Comparison of ENCODE assay signal across 37 cellular contexts in genomic region chr2:129609224-129609623, GRCh38.
DNase-seq lines count a peak whose midpoint lies in the region; ATAC-seq, FAIRE-seq and TF ChIP-seq lines count a peak whose summit lies in the region.
"Had no signal": no experiment of that assay in that cellular context is flagged by ENCODE, and none has a peak within 500 bp of the region (broad histone marks: within the 10 kb centered on the region; RNA-seq: fewer than 3 reads in every experiment).

No MANE protein-coding gene starts in this region.

- no peak overlapping the region for H4K8ac ChIP-seq in H1 (ENCODE audit: extremely low read depth, insufficient read depth, low read length)

- H3K27ac ChIP-seq in HEK293 (ENCODE audit: extremely low read depth, low read depth, low read length), result no peak overlapping the region
- no peak overlapping the region for H3K27ac ChIP-seq in K562 (ENCODE audit: extremely low read depth, low read depth, low read length)
- H3K27ac ChIP-seq in H1 (ENCODE audit: low read depth, low read length), result no peak overlapping the region
- H3K27ac ChIP-seq: 22Rv1; A549; BLaER1; BLaER1 treated with 17β-estradiol and CSF1 and Interleukin-3, amounts not matched to agents 10 nM and 100 nM; C4-2B had no signal

- H3K9me3 ChIP-seq in HEK293 (ENCODE audit: control insufficient read depth, insufficient read depth, low read depth, low read length), result no peaks in the 10 kb centered on the region
- no peaks in the 10 kb centered on the region for H3K9me3 ChIP-seq in K562 (replicated peaks; ENCODE audit: control insufficient read depth, insufficient read depth, low read depth, low read length)
- no peaks in the 10 kb centered on the region for H3K9me3 ChIP-seq in H1 (ENCODE audit: insufficient read depth in 2 of 2, low read depth in 1 of 2, low read length in 1 of 2)
- H3K9me3 ChIP-seq: A549, BE2C, Caco-2 had no signal

- TF ChIP-seq POLR2A in K562 (conservative IDR thresholded peaks at IDR 0.05), result no peak
- TF ChIP-seq POLR2A in H1 (IDR thresholded peaks at IDR 0.05; ENCODE audit: control extremely low read depth in 1 of 2, low read depth in 2 of 2, low read length in 2 of 2), result no peak

- CTCF ChIA-PET in HEK293 (lab: Yijun Ruan, JAX), result interaction anchor here (0.6 kb wide), 1 partner anchor 15 kb away, joined by 3 read pairs; no protein-coding TSS in a partner anchor
- CTCF ChIA-PET in K562 (lab: Yijun Ruan, JAX; ENCODE audit: low intra/inter-chr PET ratio), result no interaction called here
- CTCF ChIA-PET in H1 (lab: Charles Lee; ENCODE audit: partially characterized antibody), result interaction anchor here (0.6 to 1.3 kb wide), 3 partner anchors 21 to 99 kb away, joined by 3 to 4 read pairs (median 3); no protein-coding TSS in a partner anchor

- H2BK20ac ChIP-seq in H1 (ENCODE audit: low read length), result no peak overlapping the region

- H3K4me3 Mint-ChIP-seq in glutamatergic neuron (ENCODE audit: unreplicated experiment), result no peak overlapping the region
- H3K4me3 Mint-ChIP-seq: B cell; CD14-positive monocyte; CD4-positive, alpha-beta memory T cell; CD4-positive, alpha-beta T cell; CD4-positive, CD25-positive, alpha-beta regulatory T cell; CD8-positive, alpha-beta memory T cell; CD8-positive, alpha-beta T cell had no signal

- ATAC-seq in K562 (no peak), HG02840 (IDR thresholded peaks at IDR 0.05; ENCODE audit: low FRiP score, unreplicated experiment) (no peak), GM19395 (IDR thresholded peaks at IDR 0.05; ENCODE audit: unreplicated experiment) (no peak)
- ATAC-seq: A549; CD8-positive, alpha-beta T cell had no signal

- peaks cover 6% of the 10 kb centered on the region for H3K36me3 Mint-ChIP-seq in glutamatergic neuron (ENCODE audit: unreplicated experiment)
- H3K36me3 Mint-ChIP-seq: CD14-positive monocyte; CD4-positive, alpha-beta memory T cell; CD4-positive, CD25-positive, alpha-beta regulatory T cell; CD8-positive, alpha-beta memory T cell; CD8-positive, alpha-beta T cell had no signal

- H2AFZ ChIP-seq in K562 (ENCODE audit: low read depth, low read length), result no peak overlapping the region
- no peak overlapping the region for H2AFZ ChIP-seq in H1 (ENCODE audit: low read length)

- no peak overlapping the region for H4K5ac ChIP-seq in H1 (ENCODE audit: insufficient read length, low read depth, low read length)

- no peak overlapping the region for H2BK120ac ChIP-seq in H1 (replicated peaks; ENCODE audit: low read depth, low read length)

- H3K9me1 ChIP-seq in K562 (ENCODE audit: control insufficient read depth, insufficient read depth, low read length), result no peaks in the 10 kb centered on the region

- peaks cover 33% of the 10 kb centered on the region for H3K4me1 Mint-ChIP-seq in glutamatergic neuron (ENCODE audit: low read depth, unreplicated experiment)
- H3K4me1 Mint-ChIP-seq: B cell; CD14-positive monocyte; CD4-positive, alpha-beta memory T cell; CD4-positive, CD25-positive, alpha-beta regulatory T cell; CD8-positive, alpha-beta memory T cell had no signal

- H4K91ac ChIP-seq in H1 (replicated peaks; ENCODE audit: insufficient read length, low read length), result no peak overlapping the region

- H4K20me1 ChIP-seq in K562 (replicated peaks; ENCODE audit: control insufficient read depth, insufficient read depth, low read length) (no peaks in the 10 kb centered on the region), H1 (replicated peaks in 1 of 2; ENCODE audit: control insufficient read depth in 1 of 2, insufficient read depth in 2 of 2, low read length in 2 of 2) (no peaks in the 10 kb centered on the region)
- H4K20me1 ChIP-seq: BLaER1; BLaER1 treated with 17β-estradiol and CSF1 and Interleukin-3, amounts not matched to agents 10 nM and 100 nM had no signal

- H3K9ac ChIP-seq in K562 (ENCODE audit: insufficient read depth in 1 of 2, low read depth in 2 of 2, low read length in 2 of 2) (no peak overlapping the region), H1 (replicated peaks in 1 of 4; ENCODE audit: extremely low read depth in 1 of 4, low read depth in 3 of 4, low read length in 3 of 4) (no peak overlapping the region)
- H3K9ac ChIP-seq: BLaER1; BLaER1 treated with 17β-estradiol and CSF1 and Interleukin-3, amounts not matched to agents 10 nM and 100 nM had no signal

- no TSS peak for BruUV-seq in K562 (replicated peaks; lab: Mats Ljungman, UMichigan)

- no peaks in the 10 kb centered on the region for H3K4me1 ChIP-seq in HEK293 (ENCODE audit: control insufficient read depth, insufficient read depth, low read length)
- H3K4me1 ChIP-seq in K562 (replicated peaks in 1 of 2; ENCODE audit: control insufficient read depth in 2 of 2, insufficient read depth in 2 of 2, low read length in 2 of 2), result no peaks in the 10 kb centered on the region
- H3K4me1 ChIP-seq in H1 (replicated peaks in 1 of 4; ENCODE audit: control insufficient read depth in 3 of 4, insufficient read depth in 4 of 4, low read length in 3 of 4), result peaks cover 0 to 9% (median 3%) of the 10 kb centered on the region in 4 experiments; a peak in 4 of 7 replicates
- H3K4me1 ChIP-seq: A549, BE2C, Caco-2 had no signal

- no peak overlapping the region for H2BK12ac ChIP-seq in H1 (ENCODE audit: low read depth, low read length)

- H3K4me3 ChIP-seq in HEK293 (ENCODE audit: low read depth, low read length), result no peak overlapping the region
- no peak overlapping the region for H3K4me3 ChIP-seq in K562
- no peak overlapping the region for H3K4me3 ChIP-seq in H1 (ENCODE audit: extremely low read depth in 1 of 4, insufficient read depth in 2 of 4, low read depth in 3 of 4, low read length in 4 of 4)
- H3K4me3 ChIP-seq: A549; BLaER1; BLaER1 treated with 17β-estradiol and CSF1 and Interleukin-3, amounts not matched to agents 10 nM and 100 nM had no signal

- H3K27ac Mint-ChIP-seq in glutamatergic neuron (ENCODE audit: unreplicated experiment), result peak overlapping the region; percentile 86
- H3K27ac Mint-ChIP-seq: B cell; CD14-positive monocyte; CD4-positive, alpha-beta memory T cell; CD4-positive, alpha-beta T cell; CD4-positive, CD25-positive, alpha-beta regulatory T cell; CD8-positive, alpha-beta memory T cell; CD8-positive, alpha-beta T cell had no signal

- no peak overlapping the region for H3K23ac ChIP-seq in H1 (ENCODE audit: insufficient read length)

- TF ChIP-seq CTCF in HEK293 (tag by site-specific recombination; IDR thresholded peaks at IDR 0.05) (no peak), K562 (IDR thresholded peaks at IDR 0.05 in 2 of 3, conservative IDR thresholded peaks at IDR 0.05 in 1 of 3; ENCODE audit: insufficient read depth in 2 of 3, low read depth in 1 of 3, low read length in 3 of 3) (no peak), H1 (IDR thresholded peaks at IDR 0.05; ENCODE audit: control extremely low read depth in 1 of 3, insufficient read depth in 1 of 3, low read depth in 1 of 3, low read length in 3 of 3) (no peak), glutamatergic neuron (IDR thresholded peaks at IDR 0.05; ENCODE audit: partially characterized antibody, unreplicated experiment) (no peak)

- DNase-seq in K562 (ENCODE audit: extremely low read depth in 1 of 4, low spot score in 3 of 4) (no peak), H1 (ENCODE audit: low read depth in 1 of 2, low spot score in 2 of 2) (no peak), glutamatergic neuron (no peak), posterior cingulate gyrus (no peak), RCC 7860 (ENCODE audit: low spot score) (no peak)
- DNase-seq: 8988T; ACHN; AML-193; BE2C; C1 segment of cervical spinal cord; Caco-2; Calu3; CD4-positive, alpha-beta memory T cell; CD4-positive, alpha-beta T cell; CD4-positive, CD25-positive, alpha-beta regulatory T cell; CD8-positive, alpha-beta memory T cell; CD8-positive, alpha-beta T cell; COR-L47; DMS 273 treated with DMSO at 0.1 percent for 48 hours; DMS153; DMS53; DMS79; DMS79 treated with DMSO at 0.1 percent for 48 hours; DND-41; EL had no signal

- H3K36me3 ChIP-seq in HEK293 (ENCODE audit: control insufficient read depth in 2 of 2, insufficient read depth in 1 of 2, low read length in 2 of 2) (no peaks in the 10 kb centered on the region), K562 (ENCODE audit: control insufficient read depth, insufficient read depth, low read length) (no peaks in the 10 kb centered on the region), H1 (ENCODE audit: control insufficient read depth in 2 of 4, insufficient read depth in 4 of 4, low read length in 3 of 4) (no peaks in the 10 kb centered on the region)
- H3K36me3 ChIP-seq: BE2C; BLaER1; BLaER1 treated with 17β-estradiol and CSF1 and Interleukin-3, amounts not matched to agents 10 nM and 100 nM had no signal

- TF ChIP-seq RAD21 in K562 (CRISPR knock-in tag; conservative IDR thresholded peaks at IDR 0.05 in 1 of 2, IDR thresholded peaks at IDR 0.05 in 1 of 2) (no peak), H1 (IDR thresholded peaks at IDR 0.05 in 1 of 2, conservative IDR thresholded peaks at IDR 0.05 in 1 of 2; ENCODE audit: low read depth in 2 of 2, low read length in 2 of 2) (no peak)

- no peak overlapping the region for H3K18ac ChIP-seq in H1 (ENCODE audit: extremely low read depth, low read length)

- H3K56ac ChIP-seq in H1 (replicated peaks; ENCODE audit: insufficient read length, low read depth, low read length), result no peak overlapping the region

- TF ChIP-seq EP300 in K562 (IDR thresholded peaks at IDR 0.05; ENCODE audit: low read length) (no peak), H1 (IDR thresholded peaks at IDR 0.05; ENCODE audit: borderline replicate concordance in 1 of 2, low read depth in 2 of 2, low read length in 2 of 2) (no peak)

- H2BK5ac ChIP-seq in H1 (ENCODE audit: low read depth, low read length), result no peak overlapping the region

- peaks cover 14% of the 10 kb centered on the region for H3K27me3 Mint-ChIP-seq in glutamatergic neuron (ENCODE audit: unreplicated experiment)
- H3K27me3 Mint-ChIP-seq: CD4-positive, CD25-positive, alpha-beta regulatory T cell had no signal

- FAIRE-seq in K562 (lab: Jason Lieb, UNC), result no peak
- no peak for FAIRE-seq in H1 (lab: Jason Lieb, UNC)
- no peak for FAIRE-seq in RCC 7860 (lab: Jason Lieb, UNC)
- FAIRE-seq: A204.1, A549, D721Med had no signal

- H3K9me3 Mint-ChIP-seq in glutamatergic neuron (ENCODE audit: unreplicated experiment), result peaks cover 15% of the 10 kb centered on the region
- H3K9me3 Mint-ChIP-seq: CD8-positive, alpha-beta T cell had no signal

- H3K79me2 ChIP-seq in K562 (ENCODE audit: control insufficient read depth, insufficient read depth, low read length) (no peaks in the 10 kb centered on the region), H1 (ENCODE audit: control insufficient read depth in 1 of 2, insufficient read depth in 2 of 2, low read length in 2 of 2) (no peaks in the 10 kb centered on the region)

- WGBS in K562 (ENCODE audit: insufficient coverage, low coverage, missing lambda C conversion rate), result 0% methylated on average over 3 of the region's 3 CpGs
- WGBS in H1 (ENCODE audit: extremely low coverage in 1 of 2, insufficient coverage in 1 of 2, insufficient read length in 1 of 2, insufficient replicate concordance in 2 of 2, low coverage in 1 of 2, low lambda C conversion rate in 2 of 2, missing lambda C conversion rate in 1 of 2), 2 experiments, result 87% methylated on average over 3 of the region's 3 CpGs; no CpG with 5 or more reads in 1 of the 2 experiments

- H2AK5ac ChIP-seq in H1 (ENCODE audit: low read depth, low read length), result no peak overlapping the region

- no peak overlapping the region for H3K4ac ChIP-seq in H1 (replicated peaks; ENCODE audit: insufficient read length, low read depth, low read length)

- no peak overlapping the region for H3K4me2 ChIP-seq in K562 (ENCODE audit: insufficient read depth, low read length)
- H3K4me2 ChIP-seq in H1 (ENCODE audit: insufficient read depth in 1 of 2, low read depth in 2 of 2, low read length in 2 of 2), result no peak overlapping the region
- H3K4me2 ChIP-seq: A549; BLaER1; BLaER1 treated with 17β-estradiol and CSF1 and Interleukin-3, amounts not matched to agents 10 nM and 100 nM had no signal

- peaks cover 0 to 5% of the 10 kb centered on the region in 2 experiments; a peak in 3 of 5 replicates for H3K27me3 ChIP-seq in K562 (ENCODE audit: control insufficient read depth in 2 of 2, insufficient read depth in 2 of 2, low read length in 2 of 2)
- H3K27me3 ChIP-seq in H1 (replicated peaks in 1 of 4; ENCODE audit: control insufficient read depth in 3 of 4, extremely low read depth in 1 of 4, insufficient read depth in 3 of 4, low read length in 3 of 4), result no peaks in the 10 kb centered on the region; a peak in 2 of 7 replicates
- H3K27me3 ChIP-seq: BE2C; BLaER1; BLaER1 treated with 17β-estradiol and CSF1 and Interleukin-3, amounts not matched to agents 10 nM and 100 nM had no signal

- no peaks in the 10 kb centered on the region for H3K79me1 ChIP-seq in H1 (ENCODE audit: low read depth, low read length)

- intact Hi-C loops in K562 (cut with micrococcal nuclease), result no loop called here
- intact Hi-C loops in posterior cingulate gyrus (cut with DNase I), result no loop called here

- no peak overlapping the region for H3K14ac ChIP-seq in H1 (ENCODE audit: insufficient read length)

- in situ Hi-C loops in K562 (cut with MboI), result no loop called here

- POLR2A ChIA-PET in HEK293 (lab: Yijun Ruan, JAX) (no interaction called here), K562 (lab: Yijun Ruan, JAX) (interaction anchor here (1.0 kb wide), 1 partner anchor 10 kb away, joined by 5 read pairs; no protein-coding TSS in a partner anchor), H1 (lab: Charles Lee; ENCODE audit: partially characterized antibody) (no interaction called here)

- H2BK15ac ChIP-seq in H1 (ENCODE audit: low read length), result no peak overlapping the region

- H3K23me2 ChIP-seq in H1 (ENCODE audit: low read depth, low read length), result no peaks in the 10 kb centered on the region

Comparison
In these comparisons a context has a peak if more than half of its experiments do, and no peak if none do; other contexts are left out.
1. Of the 44 proteins assayed by ChIP-seq in both K562 and HEK293: peak only in K562: none; only in HEK293: SETDB1; in both: none; in neither: 43.